Comparison of ENCODE assay signal across 7 cellular contexts in genomic region chr11:29333993-29334780, GRCh38.
DNase-seq lines count a peak whose midpoint lies in the region; ATAC-seq and TF ChIP-seq lines count a peak whose summit lies in the region.

No MANE protein-coding gene starts in this region.

- H3K36me3 Mint-ChIP-seq in activated CD8-positive, alpha-beta memory T cell treated with anti-CD3 and anti-CD28 coated beads, Interleukin-2, amount 10 ng/mL, durations not matched to agents 7 days and 5 days: no peaks in the 10 kb centered on the region

- DNase-seq in RPMI7951 (ENCODE audit: low read depth): peak; percentile 65
- DNase-seq in globus pallidus (ENCODE audit: low spot score): peak; percentile 24
- DNase-seq in activated CD8-positive, alpha-beta memory T cell treated with anti-CD3 and anti-CD28 coated beads, Interleukin-2, amount 10 ng/mL, durations not matched to agents 7 days and 5 days: no peak
- no peak for DNase-seq in stimulated activated CD4-positive, alpha-beta T cell treated with anti-CD3 and anti-CD28 coated beads, Interleukin-2, amount 100 ng/mL, for 24 hours

- ATAC-seq in GM21528 (IDR thresholded peaks at IDR 0.05; ENCODE audit: low FRiP score, unreplicated experiment): peak; percentile 97
- peak; percentile 94 for ATAC-seq in HG03571 (IDR thresholded peaks at IDR 0.05; ENCODE audit: unreplicated experiment)
- ATAC-seq in activated CD8-positive, alpha-beta memory T cell treated with anti-CD3 and anti-CD28 coated beads, Interleukin-2, amount 10 ng/mL, durations not matched to agents 7 days and 5 days: no peak

- H3K27me3 Mint-ChIP-seq in activated CD8-positive, alpha-beta memory T cell treated with anti-CD3 and anti-CD28 coated beads, Interleukin-2, amount 10 ng/mL, durations not matched to agents 7 days and 5 days: no peaks in the 10 kb centered on the region

- no peak overlapping the region for H3K4me3 Mint-ChIP-seq in activated CD8-positive, alpha-beta memory T cell treated with anti-CD3 and anti-CD28 coated beads, Interleukin-2, amount 10 ng/mL, durations not matched to agents 7 days and 5 days

- H3K4me1 Mint-ChIP-seq in activated CD8-positive, alpha-beta memory T cell treated with anti-CD3 and anti-CD28 coated beads, Interleukin-2, amount 10 ng/mL, durations not matched to agents 7 days and 5 days: no peaks in the 10 kb centered on the region

- peaks cover 2% of the 10 kb centered on the region for H3K9me3 Mint-ChIP-seq in activated CD8-positive, alpha-beta memory T cell treated with anti-CD3 and anti-CD28 coated beads, Interleukin-2, amount 10 ng/mL, durations not matched to agents 7 days and 5 days (ENCODE audit: low read depth)

- no peak overlapping the region for H3K27ac Mint-ChIP-seq in activated CD8-positive, alpha-beta memory T cell treated with anti-CD3 and anti-CD28 coated beads, Interleukin-2, amount 10 ng/mL, durations not matched to agents 7 days and 5 days

- CTCF ChIA-PET in activated CD8-positive, alpha-beta memory T cell treated with anti-CD3 and anti-CD28 coated beads, Interleukin-2, amount 10 ng/mL, durations not matched to agents 7 days and 5 days (lab: Charles Lee): no interaction called here

- TF ChIP-seq CTCF in GM12873 (IDR thresholded peaks at IDR 0.05; ENCODE audit: insufficient read depth, low read depth, low read length, missing control alignments): peak; percentile 47

Comparison
In these comparisons a context has a peak if more than half of its experiments do, and no peak if none do; other contexts are left out.
1. DNase-seq: peak in RPMI7951 (single experiment) and globus pallidus (single experiment); none in activated CD8-positive, alpha-beta memory T cell treated with anti-CD3 and anti-CD28 coated beads, Interleukin-2, amount 10 ng/mL, durations not matched to agents 7 days and 5 days (single experiment) and stimulated activated CD4-positive, alpha-beta T cell treated with anti-CD3 and anti-CD28 coated beads, Interleukin-2, amount 100 ng/mL, for 24 hours (0 of 2).